In genomic region chr18:7720395-7720794, GRCh38 we compare ENCODE assay signal across 7 cellular contexts.
"Had no signal": no experiment of that assay in that cellular context is flagged by ENCODE, and none has a peak within 500 bp of the region (broad histone marks: within the 10 kb centered on the region; RNA-seq: fewer than 3 reads in every experiment).

No MANE protein-coding gene starts in this region.

- ATAC-seq: HepG2 had no signal

- H3K27ac ChIP-seq: HL-60, KMS-11 had no signal

- H3K4me2 ChIP-seq: KMS-11 had no signal

- DNase-seq: IMR-90, KBM-7, KG1 had no signal

- FAIRE-seq: HepG2, HTR-8/SVneo had no signal

- H3K9ac ChIP-seq: KMS-11 had no signal
